ENCODE assay signal across 14 cellular contexts in the genomic region with DNA sequence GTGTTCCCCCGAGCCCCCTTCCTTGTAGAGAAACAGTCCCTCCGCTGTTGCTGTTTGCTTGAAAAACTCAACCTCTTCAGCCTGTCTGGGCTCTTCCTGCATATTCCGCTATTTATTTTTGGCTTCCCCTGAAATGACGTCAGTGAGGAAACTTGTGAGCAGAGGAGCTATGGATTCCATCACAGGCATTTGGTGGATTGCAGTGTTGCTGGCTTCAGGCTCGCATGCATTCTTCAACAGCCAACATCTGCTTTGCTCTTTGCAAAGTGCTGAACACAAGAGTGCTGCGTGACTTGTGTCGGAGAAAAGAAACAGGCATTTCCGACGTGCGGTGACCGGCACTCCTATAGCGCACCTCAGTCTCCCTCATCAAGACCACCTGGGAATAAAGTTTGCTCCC.
DNase-seq lines count a peak whose midpoint lies in the region; ATAC-seq and TF ChIP-seq lines count a peak whose summit lies in the region.
"Had no signal": no experiment of that assay in that cellular context is flagged by ENCODE, and none has a peak within 500 bp of the region (broad histone marks: within the 10 kb centered on the region; RNA-seq: fewer than 3 reads in every experiment).

No MANE protein-coding gene starts in this region.

- POLR2A ChIA-PET in CD8-positive, alpha-beta memory T cell (lab: Charles Lee) = no interaction called here

- H3K9me3 ChIP-seq in hepatocyte (ENCODE audit: low read depth) (no peaks in the 10 kb centered on the region), skeletal muscle satellite cell (replicated peaks; ENCODE audit: low read length) (no peaks in the 10 kb centered on the region)
- H3K9me3 ChIP-seq in CD8-positive, alpha-beta memory T cell (ENCODE audit: low read length) = no peaks in the 10 kb centered on the region
- H3K9me3 ChIP-seq: BLaER1 treated with 17β-estradiol and CSF1 and Interleukin-3, amounts not matched to agents 10 nM and 100 nM had no signal

- ATAC-seq in stimulated activated naive CD8-positive, alpha-beta T cell treated with anti-CD3 and anti-CD28 coated beads, Interleukin-15, Interleukin-2, amounts not matched to agents 100 U/mL and 50 U/mL, for 24 hours = no peak
- ATAC-seq: activated naive CD8-positive, alpha-beta T cell treated with anti-CD3 and anti-CD28 coated beads, Interleukin-2, amount 50 U/mL, for 24 hours had no signal

- H3K4me1 ChIP-seq in hepatocyte (ENCODE audit: insufficient read depth) = peaks cover 12% of the 10 kb centered on the region
- peaks cover 3% of the 10 kb centered on the region for H3K4me1 ChIP-seq in skeletal muscle satellite cell (ENCODE audit: control insufficient read depth, insufficient read depth, low read length)
- no peaks in the 10 kb centered on the region for H3K4me1 ChIP-seq in CD8-positive, alpha-beta memory T cell (ENCODE audit: insufficient read depth, low read length)

- H3K79me2 ChIP-seq in hepatocyte = no peaks in the 10 kb centered on the region

- CTCF ChIA-PET in CD8-positive, alpha-beta memory T cell (lab: Charles Lee) = no interaction called here

- no peak overlapping the region for H3K27ac Mint-ChIP-seq in immature natural killer cell
- no peak overlapping the region for H3K27ac Mint-ChIP-seq in CD8-positive, alpha-beta memory T cell
- H3K27ac Mint-ChIP-seq: activated naive CD8-positive, alpha-beta T cell treated with anti-CD3 and anti-CD28 coated beads, Interleukin-2, amount 50 U/mL, for 24 hours; IgD-negative memory B cell; T-helper 2 cell treated with Interferon-gamma antibody and Interleukin-4, amounts not matched to agents 5 μg/mL and 100 μg/mL, for 36 hours had no signal

- DNase-seq in ELF-1 (ENCODE audit: low read depth, low spot score) (peak; percentile 49), astrocyte of the hippocampus (ENCODE audit: low read depth, low spot score) (peak; percentile 27), hepatocyte (ENCODE audit: low spot score) (peak; percentile 66), immature natural killer cell (no peak)
- DNase-seq in stimulated activated CD4-positive, alpha-beta T cell treated with anti-CD3 and anti-CD28 coated beads, Interleukin-2, amount 100 ng/mL, for 48 hours = no peak
- no peak for DNase-seq in CD8-positive, alpha-beta memory T cell
- no peak for DNase-seq in stimulated activated naive CD8-positive, alpha-beta T cell treated with anti-CD3 and anti-CD28 coated beads, Interleukin-15, Interleukin-2, amounts not matched to agents 100 U/mL and 50 U/mL, for 24 hours
- DNase-seq: activated naive CD8-positive, alpha-beta T cell treated with anti-CD3 and anti-CD28 coated beads, Interleukin-2, amount 50 U/mL, for 24 hours; GOT3; NCI-H2107 had no signal

- peak overlapping the region; percentile 7 for H3K27ac ChIP-seq in hepatocyte
- no peak overlapping the region for H3K27ac ChIP-seq in CD8-positive, alpha-beta memory T cell (ENCODE audit: low read depth, low read length)
- H3K27ac ChIP-seq: BLaER1 treated with 17β-estradiol and CSF1 and Interleukin-3, amounts not matched to agents 10 nM and 100 nM had no signal

- H3K4me2 ChIP-seq in hepatocyte (peak overlapping the region; percentile 28), skeletal muscle satellite cell (ENCODE audit: low read length) (peak overlapping the region; percentile 18)

- peaks cover 0 to 4% (median 3%) of the 10 kb centered on the region in 3 donors for H3K27me3 Mint-ChIP-seq in immature natural killer cell (ENCODE audit: low read depth in 3 of 3)
- H3K27me3 Mint-ChIP-seq in CD8-positive, alpha-beta memory T cell = no peaks in the 10 kb centered on the region
- H3K27me3 Mint-ChIP-seq: activated naive CD8-positive, alpha-beta T cell treated with anti-CD3 and anti-CD28 coated beads, Interleukin-2, amount 50 U/mL, for 24 hours had no signal

- H2AFZ ChIP-seq in hepatocyte = no peak overlapping the region

- H3K27me3 ChIP-seq in hepatocyte (no peaks in the 10 kb centered on the region), skeletal muscle satellite cell (ENCODE audit: control insufficient read depth, insufficient read depth, low read length) (no peaks in the 10 kb centered on the region)
- no peaks in the 10 kb centered on the region for H3K27me3 ChIP-seq in CD8-positive, alpha-beta memory T cell (ENCODE audit: insufficient read depth, low read length, poor library complexity, severe bottlenecking)
- H3K27me3 ChIP-seq: BLaER1 treated with 17β-estradiol and CSF1 and Interleukin-3, amounts not matched to agents 10 nM and 100 nM had no signal

- no peaks in the 10 kb centered on the region for H4K20me1 ChIP-seq in hepatocyte (ENCODE audit: insufficient read depth, poor library complexity, severe bottlenecking)
- H4K20me1 ChIP-seq: BLaER1 treated with 17β-estradiol and CSF1 and Interleukin-3, amounts not matched to agents 10 nM and 100 nM had no signal

- no peak for TF ChIP-seq CTCF in hepatocyte (IDR thresholded peaks at IDR 0.05; ENCODE audit: poor library complexity)

- peaks cover 21 to 27% (median 22%) of the 10 kb centered on the region in 3 donors for H3K36me3 Mint-ChIP-seq in immature natural killer cell
- peaks cover 7 to 30% (median 7%) of the 10 kb centered on the region in 3 donors for H3K36me3 Mint-ChIP-seq in CD8-positive, alpha-beta memory T cell
- H3K36me3 Mint-ChIP-seq: IgD-negative memory B cell had no signal

- H3K4me1 Mint-ChIP-seq in immature natural killer cell = peaks cover 14 to 17% of the 10 kb centered on the region in 2 donors
- no peaks in the 10 kb centered on the region for H3K4me1 Mint-ChIP-seq in CD8-positive, alpha-beta memory T cell
- H3K4me1 Mint-ChIP-seq: activated naive CD8-positive, alpha-beta T cell treated with anti-CD3 and anti-CD28 coated beads, Interleukin-2, amount 50 U/mL, for 24 hours; IgD-negative memory B cell had no signal

- H3K9me2 ChIP-seq in hepatocyte (replicated peaks; ENCODE audit: insufficient read depth) = no peaks in the 10 kb centered on the region

- H3K36me3 ChIP-seq in hepatocyte (replicated peaks; ENCODE audit: insufficient read depth, low read depth) (no peaks in the 10 kb centered on the region), skeletal muscle satellite cell (ENCODE audit: insufficient read depth, low read length) (no peaks in the 10 kb centered on the region)
- no peaks in the 10 kb centered on the region for H3K36me3 ChIP-seq in CD8-positive, alpha-beta memory T cell (ENCODE audit: insufficient read depth, low read length)
- H3K36me3 ChIP-seq: BLaER1 treated with 17β-estradiol and CSF1 and Interleukin-3, amounts not matched to agents 10 nM and 100 nM had no signal

- 67% methylated on average over 12 of the region's 12 CpGs for WGBS in hepatocyte (ENCODE audit: low lambda C conversion rate, missing lambda C conversion rate)

- H3K9ac ChIP-seq in skeletal muscle satellite cell (ENCODE audit: low read depth, low read length) = no peak overlapping the region
- H3K9ac ChIP-seq: BLaER1 treated with 17β-estradiol and CSF1 and Interleukin-3, amounts not matched to agents 10 nM and 100 nM had no signal

- no peak overlapping the region for H3K4me3 Mint-ChIP-seq in immature natural killer cell
- H3K4me3 Mint-ChIP-seq in CD8-positive, alpha-beta memory T cell = no peak overlapping the region
- H3K4me3 Mint-ChIP-seq: activated naive CD8-positive, alpha-beta T cell treated with anti-CD3 and anti-CD28 coated beads, Interleukin-2, amount 50 U/mL, for 24 hours; T-helper 2 cell treated with Interferon-gamma antibody and Interleukin-4, amounts not matched to agents 5 μg/mL and 100 μg/mL, for 36 hours had no signal

- no peaks in the 10 kb centered on the region for H3K9me3 Mint-ChIP-seq in immature natural killer cell
- peaks cover 0 to 5% (median 0%) of the 10 kb centered on the region in 5 donors for H3K9me3 Mint-ChIP-seq in CD8-positive, alpha-beta memory T cell
- H3K9me3 Mint-ChIP-seq: activated naive CD8-positive, alpha-beta T cell treated with anti-CD3 and anti-CD28 coated beads, Interleukin-2, amount 50 U/mL, for 24 hours; T-helper 2 cell treated with Interferon-gamma antibody and Interleukin-4, amounts not matched to agents 5 μg/mL and 100 μg/mL, for 36 hours had no signal

- H3K4me3 ChIP-seq in hepatocyte (no peak overlapping the region), skeletal muscle satellite cell (ENCODE audit: low read length) (no peak overlapping the region)
- no peak overlapping the region for H3K4me3 ChIP-seq in CD8-positive, alpha-beta memory T cell (ENCODE audit: low read length)
- H3K4me3 ChIP-seq: BLaER1 treated with 17β-estradiol and CSF1 and Interleukin-3, amounts not matched to agents 10 nM and 100 nM had no signal

Comparison
In these comparisons a context has a peak if more than half of its experiments do, and no peak if none do; other contexts are left out.
1. DNase-seq: peak in ELF-1 (single experiment), astrocyte of the hippocampus (single experiment) and hepatocyte (single experiment); none in stimulated activated CD4-positive, alpha-beta T cell treated with anti-CD3 and anti-CD28 coated beads, Interleukin-2, amount 100 ng/mL, for 48 hours (0 of 2), immature natural killer cell (0 of 3), CD8-positive, alpha-beta memory T cell (0 of 5) and stimulated activated naive CD8-positive, alpha-beta T cell treated with anti-CD3 and anti-CD28 coated beads, Interleukin-15, Interleukin-2, amounts not matched to agents 100 U/mL and 50 U/mL, for 24 hours (single experiment).